In the genomic region with DNA sequence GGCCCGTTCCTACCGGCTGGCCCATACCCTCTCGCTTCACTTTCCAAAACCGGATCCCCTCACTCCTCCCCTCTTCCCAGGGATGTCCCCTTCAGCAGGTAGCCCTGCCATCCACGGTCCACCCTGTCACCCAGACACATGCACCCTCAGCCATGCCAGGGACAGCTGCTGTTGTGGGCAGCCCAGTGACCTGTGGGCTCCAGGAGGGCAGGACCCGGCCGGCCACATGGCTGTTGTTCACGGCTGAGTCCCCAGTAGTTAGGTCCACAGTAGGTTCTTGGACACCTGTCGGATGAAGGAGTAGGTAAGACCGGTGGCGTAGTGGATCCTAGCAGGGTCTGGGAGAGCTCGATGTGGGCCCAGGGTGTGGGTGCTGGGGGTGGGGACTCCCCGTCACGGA, we compare ENCODE assay signal across 14 cellular contexts.
"Had no signal": no experiment of that assay in that cellular context is flagged by ENCODE, and none has a peak within 500 bp of the region (broad histone marks: within the 10 kb centered on the region; RNA-seq: fewer than 3 reads in every experiment).

No MANE protein-coding gene starts in this region.

- H3K27me3 ChIP-seq: breast epithelium, pancreas, tibial nerve had no signal

- H3K4me3 ChIP-seq: breast epithelium, pancreas, tibial nerve had no signal

- H3K36me3 Mint-ChIP-seq: activated naive CD8-positive, alpha-beta T cell had no signal

- ATAC-seq: activated CD4-positive, CD25-positive, alpha-beta regulatory T cell treated with anti-CD3 and anti-CD28 coated beads, Interleukin-2, amount 50 U/mL, for 24 hours; esophagus mucosa; left cardiac atrium had no signal

- DNase-seq: activated gamma-delta T cell; activated T-cell treated with anti-CD3 and anti-CD28 coated beads, Interleukin-2, amount 50 U/mL, for 24 hours; amygdala; left cardiac atrium; nephron progenitor cell; stimulated activated CD4-positive, alpha-beta T cell treated with anti-CD3 and anti-CD28 coated beads, Interleukin-15, amount 100 ng/mL, for 24 hours; stimulated activated CD4-positive, alpha-beta T cell treated with anti-CD3 and anti-CD28 coated beads, Interleukin-4, amount 100 ng/mL, for 24 hours had no signal

- H3K27ac ChIP-seq: pancreas, tibial nerve had no signal

- H3K27ac Mint-ChIP-seq: activated naive CD8-positive, alpha-beta T cell; activated T-cell treated with anti-CD3 and anti-CD28 coated beads, Interleukin-2, amount 50 U/mL, for 24 hours; nephron progenitor cell; T-helper 2 cell treated with Interferon-gamma antibody and Interleukin-4, amounts not matched to agents 5 μg/mL and 100 μg/mL, for 36 hours had no signal

- H3K9me3 ChIP-seq: breast epithelium, pancreas, tibial nerve had no signal

- H3K27me3 Mint-ChIP-seq: activated naive CD8-positive, alpha-beta T cell; activated T-cell treated with anti-CD3 and anti-CD28 coated beads, Interleukin-2, amount 50 U/mL, for 24 hours had no signal

- H3K4me3 Mint-ChIP-seq: activated naive CD8-positive, alpha-beta T cell; activated T-cell treated with anti-CD3 and anti-CD28 coated beads, Interleukin-2, amount 50 U/mL, for 24 hours; nephron progenitor cell; T-helper 2 cell treated with Interferon-gamma antibody and Interleukin-4, amounts not matched to agents 5 μg/mL and 100 μg/mL, for 36 hours had no signal

- H3K9me3 Mint-ChIP-seq: activated T-cell treated with anti-CD3 and anti-CD28 coated beads, Interleukin-2, amount 50 U/mL, for 24 hours; nephron progenitor cell; T-helper 2 cell treated with Interferon-gamma antibody and Interleukin-4, amounts not matched to agents 5 μg/mL and 100 μg/mL, for 36 hours had no signal

- H3K36me3 ChIP-seq: breast epithelium, pancreas, tibial nerve had no signal
